Comparison of ENCODE assay signal across 15 cellular contexts in the genomic region with DNA sequence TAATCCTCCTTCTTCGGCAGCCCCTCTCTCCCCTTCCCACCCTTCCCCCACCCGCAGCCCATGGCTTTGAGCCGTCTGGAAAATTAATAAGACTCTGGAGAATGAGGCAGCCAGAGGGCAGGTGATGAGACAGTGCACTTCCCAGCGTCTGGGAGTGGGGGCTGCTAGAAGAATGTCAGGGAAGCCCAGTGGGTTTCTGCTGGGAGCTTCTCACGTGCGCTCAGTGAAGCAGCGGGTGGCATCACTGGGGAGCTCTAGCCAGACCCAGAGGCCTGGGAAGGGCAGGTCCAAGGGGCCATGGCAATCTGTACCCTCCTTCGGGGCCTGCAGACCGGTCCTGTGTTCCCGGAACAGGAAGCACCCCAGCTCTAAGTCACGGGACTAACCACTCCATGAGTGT.
DNase-seq lines count a peak whose midpoint lies in the region; ATAC-seq and TF ChIP-seq lines count a peak whose summit lies in the region.
"Had no signal": no experiment of that assay in that cellular context is flagged by ENCODE, and none has a peak within 500 bp of the region (broad histone marks: within the 10 kb centered on the region; RNA-seq: fewer than 3 reads in every experiment).

No MANE protein-coding gene starts in this region.

- H3K27me3 ChIP-seq in ACC112 (ENCODE audit: insufficient read depth, low read length) (no peaks in the 10 kb centered on the region), HUES48 (ENCODE audit: control insufficient read depth, insufficient read depth, low read length) (no peaks in the 10 kb centered on the region), brain microvascular endothelial cell (replicated peaks) (no peaks in the 10 kb centered on the region), neural progenitor cell (no peaks in the 10 kb centered on the region)
- H3K27me3 ChIP-seq: gastroesophageal sphincter had no signal

- peaks cover 50% of the 10 kb centered on the region for H3K36me3 Mint-ChIP-seq in neural progenitor cell
- H3K36me3 Mint-ChIP-seq in activated naive CD4-positive, alpha-beta T cell treated with anti-CD3 and anti-CD28 coated beads, Interleukin-2, amount 10 ng/mL, durations not matched to agents 7 days and 5 days: peaks cover 2% of the 10 kb centered on the region

- TF ChIP-seq CTCF in brain microvascular endothelial cell (IDR thresholded peaks at IDR 0.05; ENCODE audit: low read depth, low read length, missing control alignments) (no peak), neural progenitor cell (IDR thresholded peaks at IDR 0.05) (no peak)

- peak overlapping the region; percentile 99 for H3K27ac ChIP-seq in ACC112 (ENCODE audit: low read depth, low read length)
- peak overlapping the region; percentile 76 for H3K27ac ChIP-seq in HUES48 (ENCODE audit: low read depth, low read length)
- peak overlapping the region; percentile 85 for H3K27ac ChIP-seq in brain microvascular endothelial cell
- H3K27ac ChIP-seq in neural progenitor cell: no peak overlapping the region

- H3K9me3 Mint-ChIP-seq in neural progenitor cell: no peaks in the 10 kb centered on the region
- H3K9me3 Mint-ChIP-seq in activated naive CD4-positive, alpha-beta T cell treated with anti-CD3 and anti-CD28 coated beads, Interleukin-2, amount 10 ng/mL, durations not matched to agents 7 days and 5 days: no peaks in the 10 kb centered on the region
- H3K9me3 Mint-ChIP-seq: activated CD4-positive, alpha-beta T cell treated with anti-CD3 and anti-CD28 coated beads, Interleukin-2, amount 10 ng/mL, durations not matched to agents 7 days and 5 days; dendritic cell treated with granulocyte-macrophage colony-stimulating factor and Interleukin-4, amounts not matched to agents 40 ng/mL and 50 ng/mL, for 4 days had no signal

- H3K9ac ChIP-seq in HUES48 (ENCODE audit: low read depth, low read length): no peak overlapping the region
- H3K9ac ChIP-seq in neural progenitor cell: no peak overlapping the region

- H3K79me2 ChIP-seq in ACC112 (ENCODE audit: control insufficient read depth, insufficient read depth, low read length, unreplicated experiment): peaks cover 58% of the 10 kb centered on the region
- no peaks in the 10 kb centered on the region for H3K79me2 ChIP-seq in neural progenitor cell (ENCODE audit: low read depth)

- peaks cover 80% of the 10 kb centered on the region for H3K4me1 ChIP-seq in ACC112 (ENCODE audit: control insufficient read depth, insufficient read depth, low read length, unreplicated experiment)
- H3K4me1 ChIP-seq in HUES48 (ENCODE audit: control insufficient read depth, insufficient read depth, low read length): peaks cover 36% of the 10 kb centered on the region
- peaks cover 41% of the 10 kb centered on the region for H3K4me1 ChIP-seq in neural progenitor cell

- peaks cover 51% of the 10 kb centered on the region for H3K36me3 ChIP-seq in ACC112 (ENCODE audit: insufficient read depth, low read length)
- peaks cover 60% of the 10 kb centered on the region for H3K36me3 ChIP-seq in HUES48 (ENCODE audit: control insufficient read depth, insufficient read depth, low read length)
- peaks cover 58% of the 10 kb centered on the region for H3K36me3 ChIP-seq in brain microvascular endothelial cell (replicated peaks)
- H3K36me3 ChIP-seq in neural progenitor cell: no peaks in the 10 kb centered on the region

- in situ Hi-C loops in brain microvascular endothelial cell (cut with HindIII; ENCODE audit: low pct_ligation_motif_present, low sequenced_read_pairs): no loop called here

- peaks cover 4% of the 10 kb centered on the region for H3K27me3 Mint-ChIP-seq in neural progenitor cell (ENCODE audit: insufficient read depth, low read depth)
- H3K27me3 Mint-ChIP-seq in activated naive CD4-positive, alpha-beta T cell treated with anti-CD3 and anti-CD28 coated beads, Interleukin-2, amount 10 ng/mL, durations not matched to agents 7 days and 5 days: peaks cover 6% of the 10 kb centered on the region
- H3K27me3 Mint-ChIP-seq: activated CD4-positive, alpha-beta T cell treated with anti-CD3 and anti-CD28 coated beads, Interleukin-2, amount 10 ng/mL, durations not matched to agents 7 days and 5 days; dendritic cell treated with granulocyte-macrophage colony-stimulating factor and Interleukin-4, amounts not matched to agents 40 ng/mL and 50 ng/mL, for 4 days had no signal

- H3K9me3 ChIP-seq in HUES48 (ENCODE audit: control insufficient read depth, insufficient read depth, low read length) (no peaks in the 10 kb centered on the region), neural progenitor cell (ENCODE audit: low read depth) (no peaks in the 10 kb centered on the region)
- H3K9me3 ChIP-seq: gastroesophageal sphincter had no signal

- no peak overlapping the region for H2AFZ ChIP-seq in ACC112 (ENCODE audit: low read length, unreplicated experiment)
- no peak overlapping the region for H2AFZ ChIP-seq in neural progenitor cell (replicated peaks)

- H3K4me3 ChIP-seq in ACC112 (ENCODE audit: low read depth, low read length) (no peak overlapping the region), HUES48 (ENCODE audit: low read depth, low read length) (no peak overlapping the region), brain microvascular endothelial cell (ENCODE audit: low read depth, low read length) (no peak overlapping the region), neural progenitor cell (no peak overlapping the region)
- H3K4me3 ChIP-seq: gastroesophageal sphincter had no signal

- peak overlapping the region; percentile 83 for H3K27ac Mint-ChIP-seq in neural progenitor cell
- no peak overlapping the region for H3K27ac Mint-ChIP-seq in activated naive CD4-positive, alpha-beta T cell treated with anti-CD3 and anti-CD28 coated beads, Interleukin-2, amount 10 ng/mL, durations not matched to agents 7 days and 5 days
- H3K27ac Mint-ChIP-seq: dendritic cell treated with granulocyte-macrophage colony-stimulating factor and Interleukin-4, amounts not matched to agents 40 ng/mL and 50 ng/mL, for 4 days had no signal

- CTCF ChIA-PET in activated naive CD4-positive, alpha-beta T cell treated with anti-CD3 and anti-CD28 coated beads, Interleukin-2, amount 10 ng/mL, durations not matched to agents 7 days and 5 days (lab: Charles Lee): no interaction called here

- peaks cover 4% of the 10 kb centered on the region for H3F3A ChIP-seq in neural progenitor cell (ENCODE audit: low read depth)

- DNase-seq in brain microvascular endothelial cell (no peak), neural progenitor cell (ENCODE audit: low spot score) (no peak), GDM1 (lab: John Stamatoyannopoulos, UW) (no peak)
- DNase-seq in activated naive CD4-positive, alpha-beta T cell treated with anti-CD3 and anti-CD28 coated beads, Interleukin-2, amount 10 ng/mL, durations not matched to agents 7 days and 5 days: no peak
- DNase-seq: activated CD4-positive, alpha-beta T cell treated with anti-CD3 and anti-CD28 coated beads, Interleukin-2, amount 10 ng/mL, durations not matched to agents 7 days and 5 days; activated naive CD4-positive, alpha-beta T cell treated with Interleukin-2 at 50 U/mL for 16 hours; EL; NCI-H187 treated with DMSO at 0.1 percent for 48 hours had no signal

- ATAC-seq in esophagus mucosa: no peak
- no peak for ATAC-seq in GM18517 (IDR thresholded peaks at IDR 0.05; ENCODE audit: unreplicated experiment)
- ATAC-seq: left lobe of liver had no signal

- no peaks in the 10 kb centered on the region for H4K20me1 ChIP-seq in neural progenitor cell (ENCODE audit: low read depth)

- no peak overlapping the region for H3K4me2 ChIP-seq in neural progenitor cell

- H3K4me3 Mint-ChIP-seq in neural progenitor cell: no peak overlapping the region
- no peak overlapping the region for H3K4me3 Mint-ChIP-seq in activated naive CD4-positive, alpha-beta T cell treated with anti-CD3 and anti-CD28 coated beads, Interleukin-2, amount 10 ng/mL, durations not matched to agents 7 days and 5 days
- H3K4me3 Mint-ChIP-seq: activated CD4-positive, alpha-beta T cell treated with anti-CD3 and anti-CD28 coated beads, Interleukin-2, amount 10 ng/mL, durations not matched to agents 7 days and 5 days; dendritic cell treated with granulocyte-macrophage colony-stimulating factor and Interleukin-4, amounts not matched to agents 40 ng/mL and 50 ng/mL, for 4 days had no signal

- H3K4me1 Mint-ChIP-seq in neural progenitor cell: peaks cover 59% of the 10 kb centered on the region
- H3K4me1 Mint-ChIP-seq in activated naive CD4-positive, alpha-beta T cell treated with anti-CD3 and anti-CD28 coated beads, Interleukin-2, amount 10 ng/mL, durations not matched to agents 7 days and 5 days: peaks cover 62% of the 10 kb centered on the region
